In genomic region chr7:129122751-129123516, GRCh38 we compare ENCODE assay signal across 8 cellular contexts. TPM values are rescaled to one million over a fixed set of nuclear protein-coding genes. Genes with fewer than 3 reads are reported as not detected.
DNase-seq lines count a peak whose midpoint lies in the region; ATAC-seq, FAIRE-seq and TF ChIP-seq lines count a peak whose summit lies in the region.

No MANE protein-coding gene starts in this region.

- H3K4me3 ChIP-seq in brain microvascular endothelial cell (ENCODE audit: low read depth, low read length) (no peak overlapping the region), transverse colon (no peak overlapping the region), uterus (no peak overlapping the region)

- TF ChIP-seq EP300 in transverse colon (IDR thresholded peaks at IDR 0.05; ENCODE audit: low read depth), result no peak

- no peak for TF ChIP-seq POLR2A in GM12891 (IDR thresholded peaks at IDR 0.05; ENCODE audit: low read depth, low read length)
- no peak for TF ChIP-seq POLR2A in transverse colon (IDR thresholded peaks at IDR 0.05)
- TF ChIP-seq POLR2A in H54 (IDR thresholded peaks at IDR 0.05; ENCODE audit: low read depth, low read length), result no peak
- no peak for TF ChIP-seq POLR2A in uterus (IDR thresholded peaks at IDR 0.05)

- no peak overlapping the region for H3K27ac ChIP-seq in brain microvascular endothelial cell
- no peak overlapping the region for H3K27ac ChIP-seq in transverse colon
- H3K27ac ChIP-seq in uterus, result no peak overlapping the region

- TF ChIP-seq CTCF in brain microvascular endothelial cell (IDR thresholded peaks at IDR 0.05; ENCODE audit: low read depth, low read length, missing control alignments), result no peak
- no peak for TF ChIP-seq CTCF in transverse colon (IDR thresholded peaks at IDR 0.05)
- TF ChIP-seq CTCF in uterus (IDR thresholded peaks at IDR 0.05), result no peak

- intact Hi-C loops in transverse colon (cut with DNase I; ENCODE audit: low total_unique reads), result no loop called here
- intact Hi-C loops in uterus (cut with DNase I; ENCODE audit: low total_unique reads), result no loop called here

- FAIRE-seq in GM12891 (lab: Jason Lieb, UNC), result peak; percentile 93
- no peak for FAIRE-seq in H54 (lab: Jason Lieb, UNC)

- H3K27me3 ChIP-seq in brain microvascular endothelial cell (replicated peaks), result peaks cover 4% of the 10 kb centered on the region
- peaks cover 8% of the 10 kb centered on the region for H3K27me3 ChIP-seq in transverse colon
- no peaks in the 10 kb centered on the region for H3K27me3 ChIP-seq in uterus

- DNase-seq in GM12891 (ENCODE audit: insufficient read length, low spot score), result peak; percentile 50
- DNase-seq in brain microvascular endothelial cell, result peak; percentile 1
- no peak for DNase-seq in transverse colon
- DNase-seq in H54 (ENCODE audit: insufficient read length, low spot score), result no peak
- no peak for DNase-seq in uterus
- no peak for DNase-seq in NCI-H446 (lab: John Stamatoyannopoulos, UW)

- ATAC-seq in GM21423 (IDR thresholded peaks at IDR 0.05; ENCODE audit: unreplicated experiment), result peak; percentile 73
- ATAC-seq in HG03575 (IDR thresholded peaks at IDR 0.05; ENCODE audit: extremely low read depth, insufficient number of reproducible peaks, low FRiP score, unreplicated experiment), result peak; percentile 52

- WGBS in transverse colon (ENCODE audit: low coverage in 1 of 2), 2 donors, result 71% methylated on average over 4 of the region's 4 CpGs; no CpG with 5 or more reads in 1 of the 2 donors

- in situ Hi-C loops in brain microvascular endothelial cell (cut with HindIII; ENCODE audit: low pct_ligation_motif_present, low sequenced_read_pairs) (no loop called here), transverse colon (cut with MboI; ENCODE audit: low pct_ligation_motif_present in 1 of 4, low pct_unique_long_range_greater_than_20kb in 1 of 4, low sequenced_read_pairs in 3 of 4) (no loop called here)

- peaks cover 0 to 4% (median 0%) of the 10 kb centered on the region in 4 donors for H3K4me1 ChIP-seq in transverse colon
- H3K4me1 ChIP-seq in uterus, result no peaks in the 10 kb centered on the region

- H3K36me3 ChIP-seq in brain microvascular endothelial cell (replicated peaks) (no peaks in the 10 kb centered on the region), transverse colon (no peaks in the 10 kb centered on the region), uterus (no peaks in the 10 kb centered on the region)

- no peaks in the 10 kb centered on the region for H3K9me3 ChIP-seq in transverse colon
- no peaks in the 10 kb centered on the region for H3K9me3 ChIP-seq in uterus

TF ChIP-seq in GM12891, 5 proteins besides CTCF, POLR2A, EP300 and RAD21:
- TF ChIP-seq POLR2AphosphoS5 (IDR thresholded peaks at IDR 0.05; ENCODE audit: low read depth, low read length) (peak; percentile 22; the same call in 1 of the 2 replicates), TAF1 (IDR thresholded peaks at IDR 0.05; ENCODE audit: low read depth, low read length) (no peak), POU2F2 (IDR thresholded peaks at IDR 0.05; ENCODE audit: low read depth, low read length) (0 out of 2 replicates have a peak, but pooled peaks have one; percentile 67), SPI1 (IDR thresholded peaks at IDR 0.05; ENCODE audit: low read depth, low read length) (peak; percentile 57), PAX5 (IDR thresholded peaks at IDR 0.05; ENCODE audit: insufficient read depth, low read length, severe bottlenecking) (peak; percentile 41)

RNA-seq across cellular contexts. Expression of gene TSPAN33, which starts 21.6 kb away (rescaled TPM):
- 224 TPM for polyA plus RNA-seq in GM12891 (2012; ENCODE audit: low read depth, missing spikeins)
- 1 to 10 TPM; 2.5 to 8.1 (median 2.9) TPM for total RNA-seq in transverse colon
- 1 to 10 TPM in 2 of 4 donors, not detected in 2; 3.9 to 7.0 TPM for total RNA-seq in uterus

Comparison
In these comparisons a context has a peak if more than half of its experiments do, and no peak if none do; other contexts are left out.
1. DNase-seq: peak in GM12891 (single experiment) and brain microvascular endothelial cell (single experiment); none in transverse colon (single experiment), H54 (single experiment), uterus (0 of 2) and NCI-H446 (0 of 2).